Comparison of ENCODE assay signal across 8 cellular contexts in the genomic region with DNA sequence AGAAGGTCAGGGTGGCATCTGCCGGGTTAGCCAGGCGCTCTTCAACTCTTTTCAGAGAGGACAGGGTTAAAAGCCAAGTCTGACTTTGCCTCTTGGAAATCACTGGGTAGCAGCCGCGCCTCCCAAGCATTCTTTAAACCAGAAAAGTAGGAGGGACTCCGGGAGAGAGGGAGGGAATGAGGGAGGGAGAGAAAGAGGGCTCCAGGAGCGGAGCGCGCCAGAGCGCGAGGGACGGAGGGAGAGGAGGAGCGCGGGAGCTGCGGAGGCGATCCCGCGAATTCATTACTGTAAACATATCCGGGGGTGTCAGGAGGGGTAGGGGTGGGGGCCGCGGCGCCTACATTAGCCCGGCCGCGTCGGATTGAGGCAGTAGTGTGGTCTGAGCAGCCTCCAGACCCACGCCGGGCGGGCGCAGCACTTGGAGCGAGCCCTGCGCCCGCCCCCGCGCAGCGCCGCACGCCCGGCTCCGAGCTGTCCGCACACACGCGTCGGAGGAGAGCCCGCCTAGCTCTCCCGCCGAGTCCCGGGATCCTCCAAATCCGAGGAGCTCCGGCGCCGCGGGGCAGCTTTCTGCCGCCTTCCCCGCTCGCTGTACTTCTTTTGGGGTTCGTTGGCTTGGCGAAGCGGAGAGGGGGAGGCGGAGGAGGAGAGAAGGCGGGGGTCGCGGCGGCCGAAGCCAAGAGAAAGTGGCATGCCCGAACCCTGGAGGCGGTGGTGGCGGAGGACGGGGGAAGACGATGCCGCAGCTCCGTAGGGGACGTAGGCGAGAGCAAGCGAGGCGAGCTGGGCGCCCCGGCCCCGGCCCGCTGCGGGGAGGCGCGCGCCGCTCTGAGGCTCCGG. TPM values are rescaled to one million over a fixed set of nuclear protein-coding genes. Genes with fewer than 3 reads are reported as not detected.
A peak's percentile ranks its signal among the peaks of the same experiment; 100 is the strongest.
DNase-seq lines count a peak whose midpoint lies in the region; ATAC-seq, FAIRE-seq and TF ChIP-seq lines count a peak whose summit lies in the region.

No MANE protein-coding gene starts in this region.

- H4K20me1 ChIP-seq in keratinocyte (ENCODE audit: control insufficient read depth, extremely low read depth, insufficient read depth, low read length), result peaks cover 2% of the 10 kb centered on the region

- H2AFZ ChIP-seq in keratinocyte (ENCODE audit: control insufficient read depth, low read length), result peak overlapping the region; percentile 59

- peaks cover 0 to 7% of the 10 kb centered on the region in 2 experiments for H3K36me3 ChIP-seq in keratinocyte (ENCODE audit: control insufficient read depth in 2 of 2, extremely low read depth in 1 of 2, insufficient read depth in 2 of 2, low read length in 2 of 2)

- peak overlapping the region; percentile 88 for H3K9ac ChIP-seq in keratinocyte (ENCODE audit: control insufficient read depth, extremely low read depth, insufficient read depth, low read length)

- TF ChIP-seq CTCF in choroid plexus epithelial cell (conservative IDR thresholded peaks at IDR 0.05; ENCODE audit: low read depth, low read length) (no peak), keratinocyte (optimal IDR thresholded peaks at IDR 0.05 in 1 of 3, IDR thresholded peaks at IDR 0.05 in 1 of 3, conservative IDR thresholded peaks at IDR 0.05 in 1 of 3; ENCODE audit: extremely low read depth in 1 of 3, insufficient read depth in 2 of 3, low read length in 3 of 3) (no peak)

- no peaks in the 10 kb centered on the region for H3K9me3 ChIP-seq in keratinocyte (ENCODE audit: control insufficient read depth, low read depth, low read length)

- no peak for ATAC-seq in GM18502 (IDR thresholded peaks at IDR 0.05; ENCODE audit: poor library complexity, unreplicated experiment)

- peak; percentile 55 for DNase-seq in COR-L47 (lab: John Stamatoyannopoulos, UW)
- peak; percentile 63 for DNase-seq in NCI-H187 treated with DMSO at 0.1 percent for 48 hours (lab: John Stamatoyannopoulos, UW)
- DNase-seq in choroid plexus epithelial cell (ENCODE audit: low read depth), result peak; percentile 90
- no peak for DNase-seq in keratinocyte (ENCODE audit: low read depth, low spot score)
- DNase-seq in stimulated activated CD4-positive, alpha-beta T cell treated with anti-CD3 and anti-CD28 coated beads, Interleukin-2, amount 100 ng/mL, for 48 hours, result no peak
- DNase-seq in NCI-H526 treated with DMSO at 0.1 percent for 48 hours (lab: John Stamatoyannopoulos, UW), result no peak

- H3K79me2 ChIP-seq in keratinocyte (ENCODE audit: control insufficient read depth, insufficient read depth, low read length), result peaks cover 75% of the 10 kb centered on the region

- peak overlapping the region; percentile 86 for H3K27ac ChIP-seq in keratinocyte (ENCODE audit: control insufficient read depth, insufficient read depth, low read length)
- peak overlapping the region in 20 of 21 experiments; percentile 54 to 90 (median 81) for H3K27ac ChIP-seq in skin epidermis

- dilution Hi-C loops in keratinocyte (cut with MboI; ENCODE audit: extremely low pct_ligation_motif_present, low sequenced_read_pairs), result no loop called here

- H3K27me3 ChIP-seq in keratinocyte (ENCODE audit: control insufficient read depth, extremely low read depth, insufficient read depth, low read length), result no peaks in the 10 kb centered on the region

- H3K9me1 ChIP-seq in keratinocyte (ENCODE audit: control insufficient read depth, extremely low read depth, insufficient read depth, low read length), result no peaks in the 10 kb centered on the region

- peaks cover 18% of the 10 kb centered on the region for H3K4me1 ChIP-seq in keratinocyte (ENCODE audit: control insufficient read depth, extremely low read depth, insufficient read depth, low read length)

- FAIRE-seq in keratinocyte (lab: Jason Lieb, UNC), result peak; percentile 48

- H3K4me2 ChIP-seq in keratinocyte (ENCODE audit: control insufficient read depth, extremely low read depth, insufficient read depth, low read depth, low read length), result peak overlapping the region; percentile 96

- peak overlapping the region; percentile 84 for H3K4me3 ChIP-seq in choroid plexus epithelial cell (ENCODE audit: low read depth, low read length)
- peak overlapping the region; percentile 72 to 85 (median 85) for H3K4me3 ChIP-seq in keratinocyte (ENCODE audit: control insufficient read depth in 2 of 3, extremely low read depth in 1 of 3, insufficient read depth in 2 of 3, low read depth in 1 of 3, low read length in 3 of 3)
- peak overlapping the region; percentile 58 to 72 (median 64) for H3K4me3 ChIP-seq in skin epidermis

RNA-seq across cellular contexts. Expression of gene FLRT2, which starts 3.3 kb away (rescaled TPM):
- 49.3 to 74.4 TPM (median 69.2 TPM) in 3 replicates for polyA plus RNA-seq in keratinocyte
- polyA plus RNA-seq in keratinocyte (2011; ENCODE audit: low read depth), result 55.8 TPM
- 22.2 and 23.3 TPM in 2 replicates for polyA plus RNA-seq in keratinocyte (2011; cell fraction: cytosol; rRNA removed)
- polyA plus RNA-seq in keratinocyte (2011; cell fraction: nucleus; rRNA removed), result 229 and 258 TPM in 2 replicates
- polyA plus RNA-seq in keratinocyte (2012; ENCODE audit: low replicate concordance), result 29.4 and 43.2 TPM in 2 replicates
- 63.4 to 138 TPM (median 138 TPM) in 3 replicates for polyA minus RNA-seq in keratinocyte
- polyA minus RNA-seq in keratinocyte (2011; cell fraction: cytosol; rRNA and poly(A)+ RNA removed), result 50.3 TPM
- 292 and 345 TPM in 2 replicates for polyA minus RNA-seq in keratinocyte (2011; cell fraction: nucleus; rRNA and poly(A)+ RNA removed)

Comparison
In these comparisons a context has a peak if more than half of its experiments do, and no peak if none do; other contexts are left out.
1. DNase-seq: peak in COR-L47 (single experiment), NCI-H187 treated with DMSO at 0.1 percent for 48 hours (single experiment) and choroid plexus epithelial cell (single experiment); none in keratinocyte (single experiment), stimulated activated CD4-positive, alpha-beta T cell treated with anti-CD3 and anti-CD28 coated beads, Interleukin-2, amount 100 ng/mL, for 48 hours (0 of 2) and NCI-H526 treated with DMSO at 0.1 percent for 48 hours (single experiment).
2. Peak in every context shown above with its lines, with median percentiles within 50 percentile points of each other: H3K4me3 ChIP-seq.